14 cellular contexts compared by ENCODE assay signal in genomic region chr10:124991872-124992271, GRCh38. TPM values are rescaled to one million over a fixed set of nuclear protein-coding genes. Genes with fewer than 3 reads are reported as not detected.
A peak's percentile ranks its signal among the peaks of the same experiment; 100 is the strongest.
DNase-seq lines count a peak whose midpoint lies in the region; ATAC-seq and TF ChIP-seq lines count a peak whose summit lies in the region.
"Had no signal": no experiment of that assay in that cellular context is flagged by ENCODE, and none has a peak within 500 bp of the region (broad histone marks: within the 10 kb centered on the region; RNA-seq: fewer than 3 reads in every experiment).

No MANE protein-coding gene starts in this region.

- H3K27me3 ChIP-seq in GM23248 (replicated peaks; ENCODE audit: insufficient read depth): no peaks in the 10 kb centered on the region
- no peaks in the 10 kb centered on the region for H3K27me3 ChIP-seq in psoas muscle (ENCODE audit: insufficient read depth in 3 of 3, low read length in 2 of 3)

- no peak overlapping the region for H3K4me3 ChIP-seq in GM23248
- no peak overlapping the region for H3K4me3 ChIP-seq in psoas muscle
- H3K4me3 ChIP-seq: A549, HAP-1 had no signal

- H3F3A ChIP-seq in GM23248 (ENCODE audit: insufficient read depth): peaks cover 63% of the 10 kb centered on the region

- no peak overlapping the region for H3K4me2 ChIP-seq in GM23248 (ENCODE audit: unreplicated experiment)
- H3K4me2 ChIP-seq: A549, KMS-11 had no signal

- in situ Hi-C loops in GM23248 (cut with MboI): no loop called here

- H3K4me1 ChIP-seq in GM23248 (ENCODE audit: insufficient read depth) (peaks cover 6% of the 10 kb centered on the region; the same call in 1 of the 2 replicates), psoas muscle (peaks cover 16% of the 10 kb centered on the region)
- H3K4me1 ChIP-seq: A549, HAP-1 had no signal

- no peaks in the 10 kb centered on the region for H3K9me3 ChIP-seq in GM23248 (ENCODE audit: low read depth)
- no peaks in the 10 kb centered on the region for H3K9me3 ChIP-seq in psoas muscle
- H3K9me3 ChIP-seq: A549, HAP-1 had no signal

- POLR2A ChIA-PET in GM10248 (lab: Yijun Ruan, JAX): no interaction called here

- peaks cover 11% of the 10 kb centered on the region; the same call in 1 of the 2 replicates for H3K79me2 ChIP-seq in GM23248 (ENCODE audit: insufficient read depth)

- no peak overlapping the region for H3K9ac ChIP-seq in GM23248
- H3K9ac ChIP-seq: KMS-11 had no signal

- 82 to 94% methylated on average over 4 to 5 of the region's 5 CpGs for whole genome bisulfite sequencing in GM23248 (ENCODE audit: low coverage in 1 of 2, low lambda C conversion rate in 2 of 2, missing lambda C conversion rate in 2 of 2), 2 experiments
- 78 to 93% (median 86%) methylated on average over 5 of the region's 5 CpGs for WGBS in psoas muscle, 3 donors

- DNase-seq in GM10248 (ENCODE audit: extremely low spot score) (peak; percentile 11), GM23248 (no peak), caudate nucleus (lab: John Stamatoyannopoulos, UW) (no peak), psoas muscle (no peak), SIG-M5 treated with dmso at 0.1 percent for 504 hours (lab: John Stamatoyannopoulos, UW; ENCODE audit: unreplicated experiment) (no peak)
- no peak for DNase-seq in effector CD4-positive, alpha-beta T cell
- DNase-seq: NCI-H1105; NCI-H2171; NCI-H774; NK-92 treated with Interleukin-12 subunit alpha and Interleukin-12 subunit beta, amount 100 ng/mL, for 24 hours had no signal

- CTCF ChIA-PET in GM10248 (lab: Yijun Ruan, JAX): interaction anchor here (1.0 to 3.6 kb wide), 14 partner anchors 9 to 462 kb away, joined by 3 to 24 read pairs (median 5); no protein-coding TSS in a partner anchor

- H3K9me2 ChIP-seq in GM23248 (ENCODE audit: insufficient read depth): no peaks in the 10 kb centered on the region

- TF ChIP-seq CTCF in GM10248 (IDR thresholded peaks at IDR 0.05; ENCODE audit: control extremely low read depth, extremely low read depth, low read depth, missing control alignments): no peak
- no peak for TF ChIP-seq CTCF in psoas muscle (IDR thresholded peaks at IDR 0.05)

- ATAC-seq in psoas muscle: no peak
- ATAC-seq in GM19023 (IDR thresholded peaks at IDR 0.05; ENCODE audit: unreplicated experiment): no peak

- H2AFZ ChIP-seq in GM23248: no peak overlapping the region

- intact Hi-C loops in psoas muscle (cut with DNase I): loop anchor here (5.0 kb wide), 2 partner anchors 55 to 70 kb away; no protein-coding TSS in a partner anchor

- H3K27ac ChIP-seq in GM23248: peak overlapping the region; percentile 14; the same call in 1 of the 2 replicates
- H3K27ac ChIP-seq in caudate nucleus (ENCODE audit: low read depth, low read length): peak overlapping the region; percentile 46
- H3K27ac ChIP-seq in psoas muscle: peak overlapping the region; percentile 42
- H3K27ac ChIP-seq: A549, KMS-11 had no signal

- H3K36me3 ChIP-seq in GM23248 (ENCODE audit: low read depth) (peaks cover 36% of the 10 kb centered on the region), psoas muscle (ENCODE audit: insufficient read depth in 1 of 2, low read depth in 1 of 2) (peaks cover 4 to 95% of the 10 kb centered on the region in 2 donors)

- no peaks in the 10 kb centered on the region for H4K20me1 ChIP-seq in GM23248 (ENCODE audit: insufficient read depth)

RNA-seq across cellular contexts. Expression of gene ZRANB1, which starts 49.9 kb away (rescaled TPM):
- total RNA-seq in GM23248 (2014; rRNA removed; shearing (Covaris generic)): 21.9 and 36.5 TPM in 2 replicates
- polyA plus RNA-seq in GM23248 (2016; fragmentation: Nextera tagmentation; extraction: Ambion mirVana): 6.0 and 6.6 TPM in 2 replicates
- 10 to 100 TPM; 25.7 to 81.4 (median 53.1) TPM for total RNA-seq in psoas muscle
- 100 to 1,000 TPM in 1 of 3 donors, 10 to 100 TPM in 2; 20.9 to 115 (median 57.3) TPM for polyA plus RNA-seq in psoas muscle
